In genomic region chr3:112794622-112795172, GRCh38 we compare ENCODE assay signal across 1 cellular context.
TF ChIP-seq lines count a peak whose summit lies in the region.

No MANE protein-coding gene starts in this region.

TF ChIP-seq in K562, 482 proteins besides CTCF, POLR2A, EP300 and RAD21 (continued from another document and continues in another):
- TF ChIP-seq CHD7 (IDR thresholded peaks at IDR 0.05; ENCODE audit: low read depth, low read length) (no peak), AFF4 (CRISPR knock-in tag; IDR thresholded peaks at IDR 0.05) (no peak), SPI1 (IDR thresholded peaks at IDR 0.05; ENCODE audit: borderline replicate concordance, low read depth, low read length) (no peak), RB1 (IDR thresholded peaks at IDR 0.05; ENCODE audit: low read depth) (no peak), CTBP1 (IDR thresholded peaks at IDR 0.05; ENCODE audit: borderline replicate concordance) (peak; percentile 56), ZNF77 (CRISPR knock-in tag; IDR thresholded peaks at IDR 0.05) (no peak), ESRRA (IDR thresholded peaks at IDR 0.05; ENCODE audit: borderline replicate concordance, low read depth) (peak; percentile 98), RBM25 (IDR thresholded peaks at IDR 0.05; ENCODE audit: low read depth, low read length, severe bottlenecking) (no peak), PHF21A (IDR thresholded peaks at IDR 0.05; ENCODE audit: borderline replicate concordance, low read depth) (no peak), ZNF23 (CRISPR knock-in tag; IDR thresholded peaks at IDR 0.05) (no peak), STAG1 (CRISPR knock-in tag; IDR thresholded peaks at IDR 0.05; ENCODE audit: borderline replicate concordance) (no peak), TAF1 (IDR thresholded peaks at IDR 0.05; ENCODE audit: control insufficient read depth, extremely low read depth, insufficient read depth, low read length, severe bottlenecking) (no peak), TSC22D4 (tag; IDR thresholded peaks at IDR 0.05) (no peak), E2F1 (CRISPR knock-in tag; IDR thresholded peaks at IDR 0.05) (no peak), ADNP (tag; IDR thresholded peaks at IDR 0.05) (no peak), TFE3 (CRISPR knock-in tag; IDR thresholded peaks at IDR 0.05) (no peak), FUS (optimal IDR thresholded peaks at IDR 0.05; ENCODE audit: low read depth, low read length) (no peak), ZNF395 (CRISPR knock-in tag; IDR thresholded peaks at IDR 0.05) (no peak), RBFOX2 (IDR thresholded peaks at IDR 0.05; ENCODE audit: low read depth, low read length) (no peak), ELF4 (CRISPR knock-in tag; IDR thresholded peaks at IDR 0.05) (no peak), KAT7 (CRISPR knock-in tag; IDR thresholded peaks at IDR 0.05; ENCODE audit: borderline replicate concordance) (no peak), PHB (CRISPR knock-in tag; IDR thresholded peaks at IDR 0.05) (no peak), BCLAF1 (IDR thresholded peaks at IDR 0.05; ENCODE audit: borderline replicate concordance in 1 of 2, control insufficient read depth in 1 of 2, low read depth in 2 of 2, low read length in 1 of 2) (no peak), ZBTB12 (CRISPR knock-in tag; IDR thresholded peaks at IDR 0.05) (no peak), ELF2 (CRISPR knock-in tag; IDR thresholded peaks at IDR 0.05) (no peak), ZNF253 (CRISPR knock-in tag; conservative IDR thresholded peaks at IDR 0.05) (no peak), SMC3 (conservative IDR thresholded peaks at IDR 0.05; ENCODE audit: insufficient read depth, low read depth, low read length) (no peak), SAP30 (IDR thresholded peaks at IDR 0.05; ENCODE audit: borderline replicate concordance, insufficient read depth, low read depth, low read length, poor library complexity, severe bottlenecking) (no peak), FOXK1 (CRISPR knock-in tag; IDR thresholded peaks at IDR 0.05; ENCODE audit: borderline replicate concordance) (no peak), ZNF511 (CRISPR knock-in tag; IDR thresholded peaks at IDR 0.05) (no peak), SMAD2 (IDR thresholded peaks at IDR 0.05; ENCODE audit: low read depth, low read length) (no peak)
